8 cellular contexts compared by ENCODE assay signal in the genomic region with DNA sequence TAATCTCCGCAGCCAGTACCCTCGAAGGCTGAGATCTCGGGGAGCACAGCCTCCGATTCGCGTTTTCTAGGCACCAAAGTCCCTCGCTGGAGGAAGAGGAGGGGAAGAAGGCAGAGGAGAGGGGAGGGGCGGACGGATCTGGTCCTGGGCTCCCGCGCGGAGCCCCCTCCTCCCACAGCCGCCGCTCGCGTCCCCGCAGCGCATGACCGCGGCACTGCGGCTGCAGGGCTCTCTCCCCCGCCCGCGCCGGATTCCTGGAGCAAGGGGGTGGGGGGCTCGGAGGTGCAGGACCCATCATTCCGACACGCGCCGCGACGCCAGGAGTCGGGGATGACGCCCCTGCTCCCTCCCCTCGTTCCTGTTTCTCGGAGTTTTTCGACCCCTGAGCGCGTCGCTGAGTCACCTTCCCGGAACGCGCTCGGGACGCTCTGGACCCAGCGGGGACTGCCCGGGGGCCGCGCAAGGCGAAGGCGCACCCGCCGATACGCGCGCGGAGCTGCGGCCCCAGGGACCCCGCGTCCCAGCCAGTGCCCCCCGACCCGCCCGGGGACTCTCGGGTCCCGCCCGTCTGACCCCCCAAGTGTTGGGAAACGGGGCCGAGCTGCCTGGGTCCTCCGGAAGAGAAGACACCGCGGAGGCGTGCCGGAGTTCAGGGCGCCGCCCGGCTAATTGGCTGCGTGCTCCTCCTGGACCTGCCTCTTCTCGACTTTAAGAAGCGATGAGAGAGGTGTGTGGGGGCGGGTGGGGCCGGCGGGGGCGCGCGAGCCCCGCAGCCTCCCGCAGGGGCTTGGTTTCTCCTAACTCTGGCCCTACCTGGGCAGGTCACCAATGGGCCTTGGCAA. TPM values are rescaled to one million over a fixed set of nuclear protein-coding genes. Genes with fewer than 3 reads are reported as not detected.
DNase-seq lines count a peak whose midpoint lies in the region; ATAC-seq and TF ChIP-seq lines count a peak whose summit lies in the region.

No MANE protein-coding gene starts in this region.

- peaks cover 4% of the 10 kb centered on the region; the same call in 1 of the 2 replicates for H3K4me1 ChIP-seq in PC-9 (replicated peaks; ENCODE audit: insufficient read depth)
- peaks cover 43% of the 10 kb centered on the region for H3K4me1 ChIP-seq in left ventricle myocardium inferior
- H3K4me1 ChIP-seq in gastrocnemius medialis, result peaks cover 21 to 29% of the 10 kb centered on the region in 2 donors

- H3K9me3 Mint-ChIP-seq in activated naive CD4-positive, alpha-beta T cell treated with anti-CD3 and anti-CD28 coated beads, Interleukin-2, amount 50 U/mL, for 72 hours, result no peaks in the 10 kb centered on the region

- in situ Hi-C loops in ACHN (cut with HindIII; ENCODE audit: low pct_ligation_motif_present, low pct_unique_long_range_greater_than_20kb, low sequenced_read_pairs) (no loop called here), gastrocnemius medialis (cut with MboI; ENCODE audit: low sequenced_read_pairs in 4 of 4) (no loop called here)

- H3K4me2 ChIP-seq in PC-9, result peak overlapping the region; percentile 95

- POLR2A ChIA-PET in PC-9 (lab: Charles Lee; ENCODE audit: unreplicated experiment), result interaction anchor here (0.7 kb wide), 1 partner anchor 79 kb away, joined by 10 read pairs; no protein-coding TSS in a partner anchor

- DNase-seq in ACHN (peak; percentile 45), PC-9 (peak in 1 of 2 experiments; percentile 59), left ventricle myocardium inferior (peak; percentile 58), gastrocnemius medialis (no peak), NCI-H526 treated with DMSO at 0.1 percent for 48 hours (lab: John Stamatoyannopoulos, UW) (no peak)
- DNase-seq in activated naive CD4-positive, alpha-beta T cell treated with anti-CD3 and anti-CD28 coated beads, Interleukin-2, amount 50 U/mL, for 72 hours (ENCODE audit: low spot score in 2 of 2), result peak; percentile 71 to 73

- no peaks in the 10 kb centered on the region for H3K27me3 ChIP-seq in PC-9 (ENCODE audit: insufficient read depth, low read depth)
- no peaks in the 10 kb centered on the region for H3K27me3 ChIP-seq in left ventricle myocardium inferior (ENCODE audit: low read depth)
- peaks cover 0 to 12% (median 5%) of the 10 kb centered on the region in 3 donors for H3K27me3 ChIP-seq in gastrocnemius medialis

- peak; percentile 38 for ATAC-seq in GM19372 (IDR thresholded peaks at IDR 0.05; ENCODE audit: low read depth, unreplicated experiment)
- peak; percentile 62 to 71 for ATAC-seq in activated naive CD4-positive, alpha-beta T cell treated with anti-CD3 and anti-CD28 coated beads, Interleukin-2, amount 50 U/mL, for 72 hours
- ATAC-seq in gastrocnemius medialis, result peak in 1 of 2 donors; percentile 28
- no peak for ATAC-seq in HG03432 (IDR thresholded peaks at IDR 0.05; ENCODE audit: unreplicated experiment)

- H3K27ac ChIP-seq in PC-9 (no peak overlapping the region), left ventricle myocardium inferior (replicated peaks) (peak overlapping the region; percentile 89), gastrocnemius medialis (peak overlapping the region; percentile 64 to 79 (median 71))

- H3K36me3 Mint-ChIP-seq in activated naive CD4-positive, alpha-beta T cell treated with anti-CD3 and anti-CD28 coated beads, Interleukin-2, amount 50 U/mL, for 72 hours, result no peaks in the 10 kb centered on the region

- no peaks in the 10 kb centered on the region; the same call in 1 of the 2 replicates for H3F3A ChIP-seq in PC-9 (ENCODE audit: insufficient read depth, low read depth)

- TF ChIP-seq CTCF in PC-9 (conservative IDR thresholded peaks at IDR 0.05) (no peak), left ventricle myocardium inferior (IDR thresholded peaks at IDR 0.05; ENCODE audit: borderline replicate concordance) (no peak), gastrocnemius medialis (IDR thresholded peaks at IDR 0.05 in 4 of 5, conservative IDR thresholded peaks at IDR 0.05 in 1 of 5) (no peak)

- H3K4me3 ChIP-seq in PC-9, result peak overlapping the region; percentile 68
- peak overlapping the region; percentile 75 for H3K4me3 ChIP-seq in left ventricle myocardium inferior
- peak overlapping the region; percentile 44 to 69 (median 62) for H3K4me3 ChIP-seq in gastrocnemius medialis

- peak overlapping the region; percentile 85 to 92 for H3K27ac Mint-ChIP-seq in activated naive CD4-positive, alpha-beta T cell treated with anti-CD3 and anti-CD28 coated beads, Interleukin-2, amount 50 U/mL, for 72 hours

- H3K36me3 ChIP-seq in PC-9 (ENCODE audit: low read depth) (no peaks in the 10 kb centered on the region), left ventricle myocardium inferior (no peaks in the 10 kb centered on the region), gastrocnemius medialis (no peaks in the 10 kb centered on the region)

- peak overlapping the region; percentile 83 for H2AFZ ChIP-seq in PC-9

- no peaks in the 10 kb centered on the region for H4K20me1 ChIP-seq in PC-9 (ENCODE audit: insufficient read depth)

- no TSS peak for BruUV-seq in PC-9 (replicated peaks; lab: Mats Ljungman, UMichigan)

- no peak for TF ChIP-seq POLR2A in gastrocnemius medialis (IDR thresholded peaks at IDR 0.05)

- H3K9me3 ChIP-seq in PC-9 (ENCODE audit: insufficient read depth, low read depth) (no peaks in the 10 kb centered on the region), left ventricle myocardium inferior (replicated peaks) (no peaks in the 10 kb centered on the region), gastrocnemius medialis (no peaks in the 10 kb centered on the region)

- CTCF ChIA-PET in PC-9 (lab: Charles Lee), result interaction anchor here (0.6 kb wide), 2 partner anchors 20 to 42 kb away, joined by 3 read pairs; no protein-coding TSS in a partner anchor

- intact Hi-C loops in PC-9 (cut with micrococcal nuclease; ENCODE audit: unreplicated experiment) (loop anchor here (1.0 kb wide), 1 partner anchor 29 kb away; no protein-coding TSS in a partner anchor), left ventricle myocardium inferior (cut with micrococcal nuclease) (no loop called here), gastrocnemius medialis (cut with DNase I; ENCODE audit: low total_unique reads) (no loop called here)

- no peaks in the 10 kb centered on the region for H3K9me2 ChIP-seq in PC-9 (ENCODE audit: insufficient read depth)

- H3K79me2 ChIP-seq in PC-9 (ENCODE audit: low read depth), result no peaks in the 10 kb centered on the region

RNA-seq across cellular contexts. Expression of gene SPHK1, which starts 1.4 kb away (rescaled TPM):
- total RNA-seq in PC-9 (2021) (5.5 and 9.3 TPM in 2 replicates), left ventricle myocardium inferior (2.3 TPM), gastrocnemius medialis (1 to 10 TPM in 3 of 4 donors, under 1 TPM in 1; 0.66 to 5.0 (median 2.5) TPM)
- 10 to 100 TPM in 1 of 2 donors, 1 to 10 TPM in 1; 7.1 to 11.9 TPM for total RNA-seq in activated naive CD4-positive, alpha-beta T cell treated with anti-CD3 and anti-CD28 coated beads, Interleukin-2, amount 50 U/mL, for 72 hours

RNA-seq across cellular contexts. Expression of gene PRPSAP1, which starts 29.3 kb away (rescaled TPM):
- total RNA-seq in PC-9 (2021), result 63.3 and 73.0 TPM in 2 replicates
- 10 to 100 TPM; 17.2 to 31.2 TPM for total RNA-seq in activated naive CD4-positive, alpha-beta T cell treated with anti-CD3 and anti-CD28 coated beads, Interleukin-2, amount 50 U/mL, for 72 hours
- total RNA-seq in left ventricle myocardium inferior, result 30.7 TPM
- total RNA-seq in gastrocnemius medialis, result 10 to 100 TPM; 10.2 to 23.4 (median 15.9) TPM

Comparison
In these comparisons a context has a peak if more than half of its experiments do, and no peak if none do; other contexts are left out.
1. DNase-seq: peak in ACHN (single experiment), activated naive CD4-positive, alpha-beta T cell treated with anti-CD3 and anti-CD28 coated beads, Interleukin-2, amount 50 U/mL, for 72 hours (2 of 2) and left ventricle myocardium inferior (single experiment); none in gastrocnemius medialis (0 of 2) and NCI-H526 treated with DMSO at 0.1 percent for 48 hours (single experiment).
2. Peak in every context shown above with its lines, with median percentiles within 50 percentile points of each other: H3K4me3 ChIP-seq.